Comparison of ENCODE assay signal across 10 cellular contexts in genomic region chr17:77466140-77466539, GRCh38.
DNase-seq lines count a peak whose midpoint lies in the region; ATAC-seq and TF ChIP-seq lines count a peak whose summit lies in the region.
"Had no signal": no experiment of that assay in that cellular context is flagged by ENCODE, and none has a peak within 500 bp of the region (broad histone marks: within the 10 kb centered on the region; RNA-seq: fewer than 3 reads in every experiment).

No MANE protein-coding gene starts in this region.

- CTCF ChIA-PET in activated naive CD4-positive, alpha-beta T cell treated with anti-CD3 and anti-CD28 coated beads, Interleukin-2, amount 10 ng/mL, durations not matched to agents 7 days and 5 days (lab: Charles Lee), result interaction anchor here (0.7 to 2.4 kb wide), 3 partner anchors 15 to 36 kb away, joined by 3 to 8 read pairs (median 4); no protein-coding TSS in a partner anchor

- WGBS in urinary bladder, result 55% methylated on average over 13 of the region's 13 CpGs

- peak overlapping the region; percentile 91 for H3K27ac Mint-ChIP-seq in activated naive CD4-positive, alpha-beta T cell treated with anti-CD3 and anti-CD28 coated beads, Interleukin-2, amount 10 ng/mL, durations not matched to agents 7 days and 5 days
- H3K27ac Mint-ChIP-seq in mesothelial cell of epicardium, result peak overlapping the region; percentile 94

- H3K27me3 ChIP-seq in dorsolateral prefrontal cortex, result no peaks in the 10 kb centered on the region
- no peaks in the 10 kb centered on the region for H3K27me3 ChIP-seq in SJCRH30

- peaks cover 70% of the 10 kb centered on the region for H3K36me3 Mint-ChIP-seq in activated naive CD4-positive, alpha-beta T cell treated with anti-CD3 and anti-CD28 coated beads, Interleukin-2, amount 10 ng/mL, durations not matched to agents 7 days and 5 days
- peaks cover 18% of the 10 kb centered on the region for H3K36me3 Mint-ChIP-seq in mesothelial cell of epicardium

- no peaks in the 10 kb centered on the region for H3K9me3 ChIP-seq in SJCRH30 (replicated peaks)

- H3K4me1 ChIP-seq in urinary bladder (ENCODE audit: insufficient read depth), result peaks cover 3% of the 10 kb centered on the region
- peaks cover 11% of the 10 kb centered on the region for H3K4me1 ChIP-seq in SJCRH30

- peak overlapping the region in 10 of 59 donors; percentile 5 to 33 (median 19) for H3K4me3 ChIP-seq in dorsolateral prefrontal cortex
- no peak overlapping the region for H3K4me3 ChIP-seq in urinary bladder (ENCODE audit: low read depth, low read length)
- no peak overlapping the region for H3K4me3 ChIP-seq in SJCRH30

- no peak for ATAC-seq in GM18502 (IDR thresholded peaks at IDR 0.05; ENCODE audit: poor library complexity, unreplicated experiment)

- H3K9me3 Mint-ChIP-seq in activated naive CD4-positive, alpha-beta T cell treated with anti-CD3 and anti-CD28 coated beads, Interleukin-2, amount 10 ng/mL, durations not matched to agents 7 days and 5 days, result no peaks in the 10 kb centered on the region
- no peaks in the 10 kb centered on the region for H3K9me3 Mint-ChIP-seq in mesothelial cell of epicardium

- H3K4me1 Mint-ChIP-seq in activated naive CD4-positive, alpha-beta T cell treated with anti-CD3 and anti-CD28 coated beads, Interleukin-2, amount 10 ng/mL, durations not matched to agents 7 days and 5 days, result peaks cover 92% of the 10 kb centered on the region
- H3K4me1 Mint-ChIP-seq in mesothelial cell of epicardium, result peaks cover 67% of the 10 kb centered on the region

- no peaks in the 10 kb centered on the region for H3K36me3 ChIP-seq in urinary bladder (ENCODE audit: insufficient read depth)
- H3K36me3 ChIP-seq in SJCRH30, result peaks cover 4% of the 10 kb centered on the region; the same call in 1 of the 2 replicates

- TF ChIP-seq CTCF in dorsolateral prefrontal cortex (IDR thresholded peaks at IDR 0.05 in 54 of 56, conservative IDR thresholded peaks at IDR 0.05 in 2 of 56; ENCODE audit: low read depth in 1 of 56, partially characterized antibody in 56 of 56), result no peak
- no peak for TF ChIP-seq CTCF in mesothelial cell of epicardium (IDR thresholded peaks at IDR 0.05; ENCODE audit: unreplicated experiment)

- intact Hi-C loops in dorsolateral prefrontal cortex (cut with DNase I), result no loop called here

- H3K27ac ChIP-seq in dorsolateral prefrontal cortex (peak overlapping the region in 36 of 59 donors; percentile 2 to 78 (median 46)), urinary bladder (ENCODE audit: low read depth) (peak overlapping the region; percentile 69), SJCRH30 (no peak overlapping the region)

- peak overlapping the region; percentile 64 for H3K4me3 Mint-ChIP-seq in activated naive CD4-positive, alpha-beta T cell treated with anti-CD3 and anti-CD28 coated beads, Interleukin-2, amount 10 ng/mL, durations not matched to agents 7 days and 5 days
- H3K4me3 Mint-ChIP-seq in mesothelial cell of epicardium, result peak overlapping the region; percentile 36

- no peaks in the 10 kb centered on the region for H3K27me3 Mint-ChIP-seq in activated naive CD4-positive, alpha-beta T cell treated with anti-CD3 and anti-CD28 coated beads, Interleukin-2, amount 10 ng/mL, durations not matched to agents 7 days and 5 days
- H3K27me3 Mint-ChIP-seq in mesothelial cell of epicardium (ENCODE audit: low read depth), result no peaks in the 10 kb centered on the region

- DNase-seq in activated naive CD4-positive, alpha-beta T cell treated with anti-CD3 and anti-CD28 coated beads, Interleukin-2, amount 10 ng/mL, durations not matched to agents 7 days and 5 days, result no peak
- DNase-seq in activated naive CD4-positive, alpha-beta T cell treated with anti-CD3 and anti-CD28 coated beads, Interleukin-2, amount 50 U/mL, for 16 hours, result no peak
- DNase-seq in dorsolateral prefrontal cortex, result no peak
- no peak for DNase-seq in mesothelial cell of epicardium (ENCODE audit: low spot score in 2 of 2, unreplicated experiment in 2 of 2)
- DNase-seq in NCI-H748 treated with DMSO at 0.1 percent for 48 hours (lab: John Stamatoyannopoulos, UW), result no peak
- no peak for DNase-seq in SJCRH30
- DNase-seq: activated gamma-delta T cell, NCI-H1417 had no signal
